In genomic region chr17:73325527-73325842, GRCh38 we compare ENCODE assay signal across 11 cellular contexts. TPM values are rescaled to one million over a fixed set of nuclear protein-coding genes. Genes with fewer than 3 reads are reported as not detected.
DNase-seq lines count a peak whose midpoint lies in the region; ATAC-seq and TF ChIP-seq lines count a peak whose summit lies in the region.
"Had no signal": no experiment of that assay in that cellular context is flagged by ENCODE, and none has a peak within 500 bp of the region (broad histone marks: within the 10 kb centered on the region; RNA-seq: fewer than 3 reads in every experiment).

No MANE protein-coding gene starts in this region.

- no peak for TF ChIP-seq CTCF in sigmoid colon (IDR thresholded peaks at IDR 0.05)

- 57 to 65% methylated on average over 4 of the region's 4 CpGs for WGBS in sigmoid colon, 2 donors
- no CpG with 5 or more reads among the region's 4 CpGs for WGBS in trophoblast cell (ENCODE audit: extremely low coverage, insufficient coverage, insufficient read length)

- H4K12ac ChIP-seq in trophoblast cell (ENCODE audit: low read depth, low read length) = no peak overlapping the region

- no peaks in the 10 kb centered on the region for H3K79me1 ChIP-seq in trophoblast cell (ENCODE audit: low read length)

- H3K9me3 ChIP-seq in sigmoid colon = no peaks in the 10 kb centered on the region
- H3K9me3 ChIP-seq in trophoblast cell (ENCODE audit: insufficient read depth, low read depth, low read length) = no peaks in the 10 kb centered on the region

- H3K4me3 ChIP-seq in sigmoid colon (no peak overlapping the region), trophoblast cell (ENCODE audit: low read depth, low read length) (no peak overlapping the region)

- H3K18ac ChIP-seq in trophoblast cell (ENCODE audit: low read length) = no peak overlapping the region

- no peak overlapping the region for H2BK5ac ChIP-seq in trophoblast cell (ENCODE audit: low read depth, low read length, poor library complexity)

- no peaks in the 10 kb centered on the region for H3K27me3 ChIP-seq in sigmoid colon
- no peaks in the 10 kb centered on the region for H3K27me3 ChIP-seq in trophoblast cell (ENCODE audit: insufficient read depth, low read length)

- no peak overlapping the region for H3K4me2 ChIP-seq in trophoblast cell (ENCODE audit: low read length)

- no peak overlapping the region for H3K14ac ChIP-seq in trophoblast cell (ENCODE audit: low read length)

- H2AFZ ChIP-seq in trophoblast cell (ENCODE audit: insufficient read depth, low read length, poor library complexity) = no peak overlapping the region

- no peak overlapping the region for H2AK5ac ChIP-seq in trophoblast cell (ENCODE audit: low read length)

- H3K4me1 ChIP-seq in sigmoid colon (peaks cover 0 to 15% (median 12%) of the 10 kb centered on the region in 4 donors), trophoblast cell (ENCODE audit: control insufficient read depth in 1 of 2, insufficient read depth in 2 of 2, low read length in 2 of 2) (peaks cover 8 to 10% of the 10 kb centered on the region in 2 experiments)

- H3K36me3 ChIP-seq in sigmoid colon = no peaks in the 10 kb centered on the region
- H3K36me3 ChIP-seq in trophoblast cell (ENCODE audit: control insufficient read depth in 1 of 2, insufficient read depth in 2 of 2, low read length in 2 of 2) = no peaks in the 10 kb centered on the region

- H2BK12ac ChIP-seq in trophoblast cell (ENCODE audit: low read length) = no peak overlapping the region

- H3K9ac ChIP-seq in trophoblast cell (ENCODE audit: low read length) = no peak overlapping the region

- no peak overlapping the region for H3K23ac ChIP-seq in trophoblast cell (ENCODE audit: low read length)

- intact Hi-C loops in Right ventricle myocardium superior (cut with DNase I) (no loop called here), sigmoid colon (cut with DNase I) (no loop called here)

- DNase-seq in CD1c-positive myeloid dendritic cell (ENCODE audit: extremely low spot score) (peak; percentile 32), SKM-1 treated with dmso at 0.1 percent for 144 hours (lab: John Stamatoyannopoulos, UW; ENCODE audit: unreplicated experiment) (peak; percentile 61), Right ventricle myocardium superior (peak; percentile 56), sigmoid colon (peak; percentile 83), nucleus accumbens (lab: John Stamatoyannopoulos, UW) (no peak), NCI-H2107 (lab: John Stamatoyannopoulos, UW) (no peak), trophoblast cell (no peak), NCI-H187 treated with DMSO at 0.1 percent for 48 hours (lab: John Stamatoyannopoulos, UW) (no peak)
- DNase-seq: activated effector memory CD4-positive, alpha-beta T cell treated with anti-CD3 and anti-CD28 coated beads, Interleukin-2, amount 50 U/mL, for 16 hours; NCI-H1092 treated with DMSO at 0.1 percent for 48 hours; occipital lobe had no signal

- no peak overlapping the region for H2BK120ac ChIP-seq in trophoblast cell (ENCODE audit: insufficient read depth, low read length, poor library complexity)

- no peak for TF ChIP-seq EP300 in sigmoid colon (IDR thresholded peaks at IDR 0.05)

- no peak for TF ChIP-seq POLR2A in sigmoid colon (IDR thresholded peaks at IDR 0.05)

- no peak overlapping the region for H4K8ac ChIP-seq in trophoblast cell (ENCODE audit: low read depth, low read length)

- no peaks in the 10 kb centered on the region for H3K79me2 ChIP-seq in trophoblast cell (ENCODE audit: control insufficient read depth, insufficient read depth, low read length, poor library complexity)

- peak; percentile 86 for ATAC-seq in Right ventricle myocardium superior (ENCODE audit: poor library complexity)

- no peak overlapping the region for H4K91ac ChIP-seq in trophoblast cell (ENCODE audit: low read depth, low read length)

- H3K4ac ChIP-seq in trophoblast cell (ENCODE audit: low read depth, low read length) = no peak overlapping the region

- H3K27ac ChIP-seq in sigmoid colon (peak overlapping the region in 3 of 4 donors; percentile 20 to 70 (median 40)), trophoblast cell (ENCODE audit: low read depth, low read length) (no peak overlapping the region)

RNA-seq across cellular contexts. Expression of gene CDC42EP4, which starts 13.7 kb away (rescaled TPM):
- total RNA-seq in Right ventricle myocardium superior (53.0 TPM), sigmoid colon (10 to 100 TPM; 68.1 to 87.6 (median 76.0) TPM)
- polyA plus RNA-seq in sigmoid colon = 10 to 100 TPM; 44.0 to 57.3 (median 46.2) TPM
- polyA plus RNA-seq in trophoblast cell (2013) = 31.8 and 33.8 TPM in 2 replicates

Comparison
In these comparisons a context has a peak if more than half of its experiments do, and no peak if none do; other contexts are left out.
1. DNase-seq: peak in CD1c-positive myeloid dendritic cell (single experiment), SKM-1 treated with dmso at 0.1 percent for 144 hours (single experiment), Right ventricle myocardium superior (single experiment) and sigmoid colon (single experiment); none in nucleus accumbens (0 of 56), NCI-H2107 (single experiment), trophoblast cell (0 of 2) and NCI-H187 treated with DMSO at 0.1 percent for 48 hours (single experiment).